ENCODE assay signal across 1 cellular context in genomic region chr21:33896691-33897090, GRCh38.
TF ChIP-seq lines count a peak whose summit lies in the region.

No MANE protein-coding gene starts in this region.

TF ChIP-seq in K562, 482 proteins besides CTCF, POLR2A, EP300 and RAD21 (continued from another document):
- peak; percentile 71 for TF ChIP-seq ATF3 (IDR thresholded peaks at IDR 0.05)
- TF ChIP-seq ATF3 (CRISPR knock-in tag; conservative IDR thresholded peaks at IDR 0.05): no peak
- no peak for TF ChIP-seq ZBTB26 (CRISPR knock-in tag; IDR thresholded peaks at IDR 0.05)
- TF ChIP-seq CEBPB (tag; IDR thresholded peaks at IDR 0.05): peak; percentile 69
- no peak for TF ChIP-seq RBM34 (IDR thresholded peaks at IDR 0.05; ENCODE audit: borderline replicate concordance, insufficient read depth, low read length)
- no peak for TF ChIP-seq ILK (tag; IDR thresholded peaks at IDR 0.05; ENCODE audit: borderline replicate concordance, low read depth)
- no peak for TF ChIP-seq PHB2 (IDR thresholded peaks at IDR 0.05; ENCODE audit: low read depth)
- no peak for TF ChIP-seq CEBPG (CRISPR knock-in tag; IDR thresholded peaks at IDR 0.05)
- TF ChIP-seq CEBPG (tag; conservative IDR thresholded peaks at IDR 0.05 in 1 of 2, IDR thresholded peaks at IDR 0.05 in 1 of 2): peak; percentile 38 to 63; a peak in 2 of 4 replicates
